ENCODE assay signal across 12 cellular contexts in genomic region chr1:115158181-115158580, GRCh38.
DNase-seq lines count a peak whose midpoint lies in the region; ATAC-seq and TF ChIP-seq lines count a peak whose summit lies in the region.
"Had no signal": no experiment of that assay in that cellular context is flagged by ENCODE, and none has a peak within 500 bp of the region (broad histone marks: within the 10 kb centered on the region; RNA-seq: fewer than 3 reads in every experiment).

No MANE protein-coding gene starts in this region.

- no peak for TF ChIP-seq POLR2A in IMR-90 (IDR thresholded peaks at IDR 0.05; ENCODE audit: low read depth, low read length)

- no peaks in the 10 kb centered on the region for H3K79me1 ChIP-seq in IMR-90 (ENCODE audit: low read depth in 1 of 2, low read length in 2 of 2)

- H4K20me1 ChIP-seq in IMR-90 (ENCODE audit: insufficient read depth, low read length) = no peaks in the 10 kb centered on the region

- no peak overlapping the region for H2BK20ac ChIP-seq in IMR-90 (ENCODE audit: low read depth, low read length)

- no TSS peak for BruUV-seq in IMR-90 (replicated peaks; lab: Mats Ljungman, UMichigan)

- WGBS in IMR-90 (ENCODE audit: extremely low coverage in 2 of 2, insufficient read length in 1 of 2), 2 experiments = 0% methylated on average over 2 of the region's 2 CpGs; no CpG with 5 or more reads in 1 of the 2 experiments

- H3K4me3 ChIP-seq in IMR-90 (ENCODE audit: insufficient read depth, low read depth, low read length) (no peak overlapping the region), adipocyte (ENCODE audit: low read length) (no peak overlapping the region), skeletal muscle satellite cell (ENCODE audit: low read length) (no peak overlapping the region)
- H3K4me3 ChIP-seq: thoracic aorta had no signal

- peak overlapping the region; percentile 49; the same call in 1 of the 2 replicates for H3K18ac ChIP-seq in IMR-90 (ENCODE audit: low read depth, low read length)

- CTCF ChIA-PET in IMR-90 (lab: Yijun Ruan, JAX) = interaction anchor here (0.6 to 1.5 kb wide), 3 partner anchors 8 to 311 kb away, joined by 3 to 6 read pairs (median 5); no protein-coding TSS in a partner anchor

- peak overlapping the region; percentile 5 for H2BK5ac ChIP-seq in IMR-90 (ENCODE audit: low read depth, low read length, poor library complexity, severe bottlenecking)

- TF ChIP-seq RAD21 in IMR-90 (IDR thresholded peaks at IDR 0.05; ENCODE audit: low read length) = no peak

- ATAC-seq in IMR-90 (ENCODE audit: low read depth) (peak; percentile 91), foreskin keratinocyte (peak; percentile 96), HG02852 (IDR thresholded peaks at IDR 0.05; ENCODE audit: unreplicated experiment) (no peak), GM18511 (IDR thresholded peaks at IDR 0.05; ENCODE audit: unreplicated experiment) (no peak)

- H2AK9ac ChIP-seq in IMR-90 (replicated peaks; ENCODE audit: low read depth, low read length, poor library complexity) = no peak overlapping the region

- peaks cover 2% of the 10 kb centered on the region; the same call in 1 of the 2 replicates for H3K9me1 ChIP-seq in IMR-90 (ENCODE audit: insufficient read depth, low read length)

- no peak overlapping the region for H4K5ac ChIP-seq in IMR-90 (ENCODE audit: low read depth, low read length)

- 0 out of 2 replicates have a peak overlapping the region, but pooled peaks have one; percentile 14 for H3K23ac ChIP-seq in IMR-90 (ENCODE audit: low read depth, low read length)

- H4K91ac ChIP-seq in IMR-90 (ENCODE audit: insufficient read depth, low read depth, low read length) = no peak overlapping the region

- dilution Hi-C loops in IMR-90 (cut with HindIII; ENCODE audit: low sequenced_read_pairs, unreplicated experiment) = no loop called here

- POLR2A ChIA-PET in IMR-90 (lab: Charles Lee; ENCODE audit: unreplicated experiment) = interaction anchor here (1.0 kb wide), 1 partner anchor 11 kb away, joined by 4 read pairs; no protein-coding TSS in a partner anchor

- TF ChIP-seq CTCF in IMR-90 (conservative IDR thresholded peaks at IDR 0.05; ENCODE audit: low read depth, low read length) (no peak), foreskin keratinocyte (conservative IDR thresholded peaks at IDR 0.05) (peak; percentile 32)

- no peaks in the 10 kb centered on the region for H3K9me3 ChIP-seq in IMR-90 (ENCODE audit: control insufficient read depth, insufficient read depth, low read length)
- H3K9me3 ChIP-seq in adipocyte (ENCODE audit: control insufficient read depth, low read length) = no peaks in the 10 kb centered on the region
- no peaks in the 10 kb centered on the region for H3K9me3 ChIP-seq in skeletal muscle satellite cell (replicated peaks; ENCODE audit: low read length)
- H3K9me3 ChIP-seq: thoracic aorta had no signal

- H3K27me3 ChIP-seq in IMR-90 (ENCODE audit: control insufficient read depth, insufficient read depth, low read length) (no peaks in the 10 kb centered on the region), adipocyte (replicated peaks; ENCODE audit: control insufficient read depth, insufficient read depth, low read length) (no peaks in the 10 kb centered on the region), foreskin keratinocyte (no peaks in the 10 kb centered on the region), skeletal muscle satellite cell (ENCODE audit: control insufficient read depth, insufficient read depth, low read length) (no peaks in the 10 kb centered on the region)

- no peak overlapping the region for H3K56ac ChIP-seq in IMR-90 (ENCODE audit: extremely low read depth, insufficient read depth, low read length)

- H3K4me1 ChIP-seq in IMR-90 (ENCODE audit: control insufficient read depth, insufficient read depth, low read length) (peaks cover 5% of the 10 kb centered on the region), adipocyte (ENCODE audit: control insufficient read depth, insufficient read depth, low read length) (peaks cover 26% of the 10 kb centered on the region), foreskin keratinocyte (peaks cover 6% of the 10 kb centered on the region), skeletal muscle satellite cell (ENCODE audit: control insufficient read depth, insufficient read depth, low read length) (peaks cover 10% of the 10 kb centered on the region)

- H3K4me2 ChIP-seq in IMR-90 (ENCODE audit: low read depth, low read length) (no peak overlapping the region), skeletal muscle satellite cell (ENCODE audit: low read length) (peak overlapping the region; percentile 7)

- H3K14ac ChIP-seq in IMR-90 (replicated peaks; ENCODE audit: low read depth, low read length) = no peak overlapping the region

- H3K27ac ChIP-seq in IMR-90 (ENCODE audit: insufficient read depth, low read length) (no peak overlapping the region), foreskin keratinocyte (no peak overlapping the region)
- H3K27ac ChIP-seq: thoracic aorta had no signal

- 0 out of 3 replicates have a peak overlapping the region, but pooled peaks have one; percentile 1 for H2BK15ac ChIP-seq in IMR-90 (ENCODE audit: low read depth, low read length)

- DNase-seq in IMR-90 (peak; percentile 82), adipocyte (ENCODE audit: low read depth) (peak; percentile 65), foreskin keratinocyte (peak; percentile 85 to 91), Kasumi-1 (lab: John Stamatoyannopoulos, UW) (no peak)
- DNase-seq: activated CD4-positive, CD25-positive, alpha-beta regulatory T cell; NCI-H1436; NCI-H82; small intestine had no signal

- H3K9ac ChIP-seq in IMR-90 (ENCODE audit: low read depth, low read length) = no peak overlapping the region
- H3K9ac ChIP-seq in adipocyte (ENCODE audit: low read length) = no peak overlapping the region
- no peak overlapping the region for H3K9ac ChIP-seq in skeletal muscle satellite cell (ENCODE audit: low read depth, low read length)

- no peak overlapping the region for H2AK5ac ChIP-seq in IMR-90 (ENCODE audit: low read depth, low read length)

- intact Hi-C loops in IMR-90 (cut with micrococcal nuclease) = no loop called here

- peak overlapping the region; percentile 44; the same call in 1 of the 2 replicates for H3K4ac ChIP-seq in IMR-90 (ENCODE audit: low read depth, low read length)

- peak overlapping the region; percentile 40 for H2AFZ ChIP-seq in IMR-90 (replicated peaks; ENCODE audit: low read length, poor library complexity)

- H3K36me3 ChIP-seq in IMR-90 (ENCODE audit: control insufficient read depth, insufficient read depth, low read length) (no peaks in the 10 kb centered on the region), adipocyte (ENCODE audit: control insufficient read depth, insufficient read depth, low read length, severe bottlenecking) (no peaks in the 10 kb centered on the region), skeletal muscle satellite cell (ENCODE audit: insufficient read depth, low read length) (no peaks in the 10 kb centered on the region)
- H3K36me3 ChIP-seq: thoracic aorta had no signal

- no peak overlapping the region for H4K8ac ChIP-seq in IMR-90 (ENCODE audit: low read depth in 2 of 2, low read length in 2 of 2)

- H2BK120ac ChIP-seq in IMR-90 (ENCODE audit: low read depth, low read length) = no peak overlapping the region

- in situ Hi-C loops in IMR-90 (cut with MboI; ENCODE audit: low sequenced_read_pairs) = no loop called here

TF ChIP-seq in IMR-90, 13 proteins besides CTCF, POLR2A, EP300 and RAD21:
- TF ChIP-seq SMC3 (IDR thresholded peaks at IDR 0.05; ENCODE audit: low read depth, low read length) (0 out of 2 replicates have a peak, but pooled peaks have one; percentile 2), BHLHE40 (IDR thresholded peaks at IDR 0.05; ENCODE audit: low read depth, low read length) (0 out of 2 replicates have a peak, but pooled peaks have one; percentile 9), RCOR1 (IDR thresholded peaks at IDR 0.05; ENCODE audit: insufficient replicate concordance, low read length) (no peak), MAFK (IDR thresholded peaks at IDR 0.05; ENCODE audit: low read depth, low read length) (no peak), CEBPB (IDR thresholded peaks at IDR 0.05; ENCODE audit: low read depth, low read length) (no peak)
- TF ChIP-seq, protein P1, sequence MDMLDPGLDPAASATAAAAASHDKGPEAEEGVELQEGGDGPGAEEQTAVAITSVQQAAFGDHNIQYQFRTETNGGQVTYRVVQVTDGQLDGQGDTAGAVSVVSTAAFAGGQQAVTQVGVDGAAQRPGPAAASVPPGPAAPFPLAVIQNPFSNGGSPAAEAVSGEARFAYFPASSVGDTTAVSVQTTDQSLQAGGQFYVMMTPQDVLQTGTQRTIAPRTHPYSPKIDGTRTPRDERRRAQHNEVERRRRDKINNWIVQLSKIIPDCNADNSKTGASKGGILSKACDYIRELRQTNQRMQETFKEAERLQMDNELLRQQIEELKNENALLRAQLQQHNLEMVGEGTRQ (IDR thresholded peaks at IDR 0.05; ENCODE audit: low read depth, low read length) = no peak

Comparison
In these comparisons a context has a peak if more than half of its experiments do, and no peak if none do; other contexts are left out.
1. ATAC-seq: peak in IMR-90 (single experiment) and foreskin keratinocyte (single experiment); none in HG02852 (single experiment) and GM18511 (single experiment).
2. DNase-seq: peak in IMR-90 (single experiment), adipocyte (single experiment) and foreskin keratinocyte (2 of 2); none in Kasumi-1 (0 of 2).